7 cellular contexts compared by ENCODE assay signal in genomic region chr15:21717661-21718060, GRCh38.
DNase-seq lines count a peak whose midpoint lies in the region; ATAC-seq lines count a peak whose summit lies in the region.
"Not testable (repeated sequence)": the region's sequence is repeated elsewhere in the genome, so short reads cannot be mapped to it uniquely, and the experiment has no call there.

No MANE protein-coding gene starts in this region.

- DNase-seq in T-helper 17 cell; memory B cell (ENCODE audit: low spot score in 2 of 2): not testable (repeated sequence)

- not testable (repeated sequence) for H3K4me3 Mint-ChIP-seq in T-helper 17 cell, memory B cell

- H3K4me1 Mint-ChIP-seq in T-helper 17 cell, memory B cell: not testable (repeated sequence)

- not testable (repeated sequence) for H3K27ac Mint-ChIP-seq in T-helper 17 cell, memory B cell

- peak; percentile 20 for ATAC-seq in GM18868 (IDR thresholded peaks at IDR 0.05; ENCODE audit: unreplicated experiment)
- ATAC-seq in GM19455 (IDR thresholded peaks at IDR 0.05; ENCODE audit: unreplicated experiment), result peak; percentile 26
- ATAC-seq in GM21717 (IDR thresholded peaks at IDR 0.05; ENCODE audit: unreplicated experiment), result peak; percentile 28
- ATAC-seq in HG02870 (IDR thresholded peaks at IDR 0.05; ENCODE audit: unreplicated experiment), result peak; percentile 30
- peak; percentile 34 for ATAC-seq in HG03159 (IDR thresholded peaks at IDR 0.05; ENCODE audit: unreplicated experiment)
- ATAC-seq in T-helper 17 cell, result peak; percentile 70
- peak; percentile 47 for ATAC-seq in memory B cell (ENCODE audit: low read depth)

- H3K9me3 ChIP-seq in T-helper 17 cell (ENCODE audit: control insufficient read depth, low read length, poor library complexity, severe bottlenecking), result not testable (repeated sequence)

- not testable (repeated sequence) for H3K27me3 Mint-ChIP-seq in T-helper 17 cell, memory B cell

- H3K36me3 Mint-ChIP-seq in T-helper 17 cell (ENCODE audit: low read depth); memory B cell: not testable (repeated sequence)

- not testable (repeated sequence) for H3K9me3 Mint-ChIP-seq in memory B cell

Comparison
In these comparisons a context has a peak if more than half of its experiments do, and no peak if none do; other contexts are left out.
1. ATAC-seq: peak in every context shown above with its lines; median percentile 70 in T-helper 17 cell; 47 in memory B cell; 34 in HG03159; 30 in HG02870; 28 in GM21717; 26 in GM19455; 20 in GM18868.